14 cellular contexts compared by ENCODE assay signal in the genomic region with DNA sequence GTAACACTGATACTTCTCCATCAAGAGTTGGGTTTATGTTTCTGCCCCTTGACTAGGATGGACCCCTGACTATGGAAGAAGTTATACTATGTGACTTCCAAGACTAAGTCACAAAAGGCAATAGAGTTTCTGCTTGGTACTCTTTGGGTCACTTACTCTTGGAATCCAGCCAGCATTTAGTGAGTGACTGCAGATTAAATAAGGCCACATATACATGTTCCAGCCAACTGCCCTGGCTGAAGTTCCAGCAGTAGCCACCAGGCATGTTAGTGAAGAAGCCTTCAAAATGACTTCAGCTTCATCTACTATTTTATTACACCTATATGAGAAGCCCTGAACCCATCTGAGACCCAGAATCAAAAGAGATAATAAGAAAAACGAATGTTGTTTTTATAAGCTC.
"Had no signal": no experiment of that assay in that cellular context is flagged by ENCODE, and none has a peak within 500 bp of the region (broad histone marks: within the 10 kb centered on the region; RNA-seq: fewer than 3 reads in every experiment).

No MANE protein-coding gene starts in this region.

- FAIRE-seq: endothelial cell of umbilical vein had no signal

- H3K4me3 Mint-ChIP-seq: activated CD4-positive, alpha-beta memory T cell treated with anti-CD3 and anti-CD28 coated beads, Interleukin-2, amount 10 ng/mL, durations not matched to agents 7 days and 5 days; activated T-cell treated with anti-CD3 and anti-CD28 coated beads, Interleukin-2, amount 50 U/mL, for 24 hours; T-helper 17 cell had no signal

- H3K9me3 Mint-ChIP-seq: activated CD4-positive, alpha-beta memory T cell treated with anti-CD3 and anti-CD28 coated beads, Interleukin-2, amount 10 ng/mL, durations not matched to agents 7 days and 5 days; activated T-cell treated with anti-CD3 and anti-CD28 coated beads, Interleukin-2, amount 50 U/mL, for 24 hours had no signal

- H3K4me1 ChIP-seq: adrenal gland, pancreas had no signal

- H3K9me3 ChIP-seq: adrenal gland, pancreas had no signal

- H3K27me3 Mint-ChIP-seq: activated CD4-positive, alpha-beta memory T cell treated with anti-CD3 and anti-CD28 coated beads, Interleukin-2, amount 10 ng/mL, durations not matched to agents 7 days and 5 days; T-helper 17 cell had no signal

- H3K4me1 Mint-ChIP-seq: activated CD4-positive, alpha-beta memory T cell treated with anti-CD3 and anti-CD28 coated beads, Interleukin-2, amount 10 ng/mL, durations not matched to agents 7 days and 5 days; T-helper 17 cell had no signal

- H3K27ac Mint-ChIP-seq: activated CD4-positive, alpha-beta memory T cell treated with anti-CD3 and anti-CD28 coated beads, Interleukin-2, amount 10 ng/mL, durations not matched to agents 7 days and 5 days; activated T-cell treated with anti-CD3 and anti-CD28 coated beads, Interleukin-2, amount 50 U/mL, for 24 hours; T-helper 17 cell had no signal

- H3K4me3 ChIP-seq: adrenal gland, pancreas had no signal

- ATAC-seq: pancreas, T-helper 17 cell had no signal

- H3K27ac ChIP-seq: adrenal gland, pancreas had no signal

- DNase-seq: activated CD4-positive, alpha-beta memory T cell treated with anti-CD3 and anti-CD28 coated beads, Interleukin-2, amount 10 ng/mL, durations not matched to agents 7 days and 5 days; activated CD4-positive, alpha-beta T cell treated with anti-CD3 and anti-CD28 coated beads for 4 hours; activated naive CD4-positive, alpha-beta T cell treated with anti-CD3 and anti-CD28 coated beads, Interleukin-2, amount 50 U/mL, for 16 hours; activated T-cell treated with anti-CD3 and anti-CD28 coated beads, Interleukin-2, amount 50 U/mL, for 24 hours; adrenal gland; foreskin fibroblast; glutamatergic neuron; hypothalamus; kidney; pancreas; stimulated activated CD4-positive, alpha-beta T cell treated with anti-CD3 and anti-CD28 coated beads, Interleukin-12 subunit alpha, Interleukin-12 subunit beta, amount 100 ng/mL, for 4 hours; stimulated activated CD4-positive, alpha-beta T cell treated with anti-CD3 and anti-CD28 coated beads, Interleukin-2, amount 100 ng/mL, for 24 hours; T-helper 17 cell had no signal
